In the genomic region with DNA sequence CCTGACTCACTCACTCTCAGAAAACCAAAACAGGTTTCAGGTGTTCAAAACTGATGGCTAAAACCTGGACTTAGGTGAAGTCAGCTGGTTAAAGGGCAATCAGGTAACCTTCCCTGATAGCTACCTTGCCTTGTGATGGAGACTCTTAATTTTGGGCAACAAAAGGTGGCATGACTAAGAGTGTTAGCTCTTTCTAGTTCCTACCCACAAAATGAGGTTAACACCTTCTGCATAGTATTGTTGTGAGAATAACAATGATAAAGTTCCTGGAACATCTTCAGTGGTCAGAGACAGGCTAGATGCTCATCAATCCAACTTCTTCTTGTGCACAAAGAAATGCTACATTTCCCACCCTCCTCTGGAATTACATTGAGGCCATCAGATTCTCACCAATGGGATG, we compare ENCODE assay signal across 7 cellular contexts.
"Had no signal": no experiment of that assay in that cellular context is flagged by ENCODE, and none has a peak within 500 bp of the region (broad histone marks: within the 10 kb centered on the region; RNA-seq: fewer than 3 reads in every experiment).

No MANE protein-coding gene starts in this region.

- H3K9me3 ChIP-seq: HAP-1 had no signal

- H3K27ac ChIP-seq: GM23248 had no signal

- ATAC-seq: HCT116 had no signal

- H3K36me3 ChIP-seq: HAP-1 had no signal

- H3K4me3 Mint-ChIP-seq: HFFc6 had no signal

- H3K4me3 ChIP-seq: GM23248, HAP-1 had no signal

- H3K27ac Mint-ChIP-seq: HFFc6 had no signal

- H3K9ac ChIP-seq: GM23248 had no signal

- DNase-seq: GM23248, GOT3, H7, HFFc6, IMR-90 had no signal

- H3K4me1 ChIP-seq: HAP-1 had no signal

- H2AFZ ChIP-seq: GM23248 had no signal
